2 cellular contexts compared by ENCODE assay signal in the genomic region with DNA sequence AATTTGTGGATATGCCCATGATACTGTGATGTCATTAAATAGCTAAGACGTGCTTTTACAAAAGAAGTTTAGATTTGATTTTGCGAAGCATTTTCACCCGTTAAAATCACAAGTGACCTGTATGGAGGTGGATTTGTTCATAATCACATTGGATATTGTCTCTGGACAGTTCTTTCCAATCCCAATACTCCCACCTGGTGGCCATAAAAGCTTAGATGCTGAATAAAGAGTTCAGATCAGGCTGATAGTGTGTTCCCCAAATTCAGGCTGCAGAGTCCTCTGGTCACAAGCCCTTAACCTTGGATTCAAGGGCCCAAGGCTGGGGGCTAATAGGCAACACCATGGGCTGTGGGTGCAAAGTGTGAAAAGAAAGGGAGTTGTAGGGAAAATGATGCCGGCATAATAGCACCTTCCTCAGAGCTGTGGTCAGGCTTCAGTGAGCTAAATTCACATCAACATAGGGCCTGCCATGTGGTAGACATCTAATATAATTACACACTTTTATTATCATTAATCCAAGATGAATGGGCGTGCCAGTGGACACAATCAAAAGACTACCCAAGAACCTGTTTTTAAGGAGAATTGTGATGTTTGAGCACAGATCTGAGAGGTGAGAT.
TF ChIP-seq lines count a peak whose summit lies in the region.

No MANE protein-coding gene starts in this region.

TF ChIP-seq in K562, 482 proteins besides CTCF, POLR2A, EP300 and RAD21:
- TF ChIP-seq, protein P1, sequence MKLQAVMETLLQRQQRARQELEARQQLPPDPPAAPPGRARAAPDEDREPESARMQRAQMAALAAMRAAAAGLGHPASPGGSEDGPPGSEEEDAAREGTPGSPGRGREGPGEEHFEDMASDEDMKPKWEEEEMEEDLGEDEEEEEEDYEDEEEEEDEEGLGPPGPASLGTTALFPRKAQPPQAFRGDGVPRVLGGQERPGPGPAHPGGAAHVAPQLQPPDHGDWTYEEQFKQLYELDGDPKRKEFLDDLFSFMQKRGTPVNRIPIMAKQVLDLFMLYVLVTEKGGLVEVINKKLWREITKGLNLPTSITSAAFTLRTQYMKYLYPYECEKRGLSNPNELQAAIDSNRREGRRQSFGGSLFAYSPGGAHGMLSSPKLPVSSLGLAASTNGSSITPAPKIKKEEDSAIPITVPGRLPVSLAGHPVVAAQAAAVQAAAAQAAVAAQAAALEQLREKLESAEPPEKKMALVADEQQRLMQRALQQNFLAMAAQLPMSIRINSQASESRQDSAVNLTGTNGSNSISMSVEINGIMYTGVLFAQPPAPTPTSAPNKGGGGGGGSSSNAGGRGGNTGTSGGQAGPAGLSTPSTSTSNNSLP (IDR thresholded peaks at IDR 0.05; ENCODE audit: borderline replicate concordance, low read depth, low read length), result peak; percentile 54; the same call in 1 of the 2 replicates
- TF ChIP-seq GATA2 (CRISPR knock-in tag; IDR thresholded peaks at IDR 0.05) (peak; percentile 90), EP400 (IDR thresholded peaks at IDR 0.05) (no peak), CC2D1A (IDR thresholded peaks at IDR 0.05) (no peak), SMC3 (conservative IDR thresholded peaks at IDR 0.05; ENCODE audit: insufficient read depth, low read depth, low read length) (peak; percentile 39; the same call in 1 of the 2 replicates)
- TF ChIP-seq, protein P2, sequence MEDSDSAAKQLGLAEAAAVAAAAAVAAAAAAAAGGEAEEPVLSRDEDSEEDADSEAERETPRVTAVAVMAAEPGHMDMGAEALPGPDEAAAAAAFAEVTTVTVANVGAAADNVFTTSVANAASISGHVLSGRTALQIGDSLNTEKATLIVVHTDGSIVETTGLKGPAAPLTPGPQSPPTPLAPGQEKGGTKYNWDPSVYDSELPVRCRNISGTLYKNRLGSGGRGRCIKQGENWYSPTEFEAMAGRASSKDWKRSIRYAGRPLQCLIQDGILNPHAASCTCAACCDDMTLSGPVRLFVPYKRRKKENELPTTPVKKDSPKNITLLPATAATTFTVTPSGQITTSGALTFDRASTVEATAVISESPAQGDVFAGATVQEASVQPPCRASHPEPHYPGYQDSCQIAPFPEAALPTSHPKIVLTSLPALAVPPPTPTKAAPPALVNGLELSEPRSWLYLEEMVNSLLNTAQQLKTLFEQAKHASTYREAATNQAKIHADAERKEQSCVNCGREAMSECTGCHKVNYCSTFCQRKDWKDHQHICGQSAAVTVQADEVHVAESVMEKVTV (CRISPR knock-in tag; IDR thresholded peaks at IDR 0.05), result peak; percentile 57
- TF ChIP-seq, protein P3, sequence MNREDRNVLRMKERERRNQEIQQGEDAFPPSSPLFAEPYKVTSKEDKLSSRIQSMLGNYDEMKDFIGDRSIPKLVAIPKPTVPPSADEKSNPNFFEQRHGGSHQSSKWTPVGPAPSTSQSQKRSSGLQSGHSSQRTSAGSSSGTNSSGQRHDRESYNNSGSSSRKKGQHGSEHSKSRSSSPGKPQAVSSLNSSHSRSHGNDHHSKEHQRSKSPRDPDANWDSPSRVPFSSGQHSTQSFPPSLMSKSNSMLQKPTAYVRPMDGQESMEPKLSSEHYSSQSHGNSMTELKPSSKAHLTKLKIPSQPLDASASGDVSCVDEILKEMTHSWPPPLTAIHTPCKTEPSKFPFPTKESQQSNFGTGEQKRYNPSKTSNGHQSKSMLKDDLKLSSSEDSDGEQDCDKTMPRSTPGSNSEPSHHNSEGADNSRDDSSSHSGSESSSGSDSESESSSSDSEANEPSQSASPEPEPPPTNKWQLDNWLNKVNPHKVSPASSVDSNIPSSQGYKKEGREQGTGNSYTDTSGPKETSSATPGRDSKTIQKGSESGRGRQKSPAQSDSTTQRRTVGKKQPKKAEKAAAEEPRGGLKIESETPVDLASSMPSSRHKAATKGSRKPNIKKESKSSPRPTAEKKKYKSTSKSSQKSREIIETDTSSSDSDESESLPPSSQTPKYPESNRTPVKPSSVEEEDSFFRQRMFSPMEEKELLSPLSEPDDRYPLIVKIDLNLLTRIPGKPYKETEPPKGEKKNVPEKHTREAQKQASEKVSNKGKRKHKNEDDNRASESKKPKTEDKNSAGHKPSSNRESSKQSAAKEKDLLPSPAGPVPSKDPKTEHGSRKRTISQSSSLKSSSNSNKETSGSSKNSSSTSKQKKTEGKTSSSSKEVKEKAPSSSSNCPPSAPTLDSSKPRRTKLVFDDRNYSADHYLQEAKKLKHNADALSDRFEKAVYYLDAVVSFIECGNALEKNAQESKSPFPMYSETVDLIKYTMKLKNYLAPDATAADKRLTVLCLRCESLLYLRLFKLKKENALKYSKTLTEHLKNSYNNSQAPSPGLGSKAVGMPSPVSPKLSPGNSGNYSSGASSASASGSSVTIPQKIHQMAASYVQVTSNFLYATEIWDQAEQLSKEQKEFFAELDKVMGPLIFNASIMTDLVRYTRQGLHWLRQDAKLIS (CRISPR knock-in tag; IDR thresholded peaks at IDR 0.05), result no peak

TF ChIP-seq in HepG2, 621 proteins besides CTCF, POLR2A, EP300 and RAD21:
- no peak for TF ChIP-seq ZNF768 (CRISPR knock-in tag; IDR thresholded peaks at IDR 0.05)
- TF ChIP-seq, protein P1 (IDR thresholded peaks at IDR 0.05; ENCODE audit: low read depth, low read length), result 0 out of 2 replicates have a peak, but pooled peaks have one; percentile 28
- no peak for TF ChIP-seq MBD4 (IDR thresholded peaks at IDR 0.05; ENCODE audit: borderline replicate concordance, low read length)
- TF ChIP-seq, protein P4, sequence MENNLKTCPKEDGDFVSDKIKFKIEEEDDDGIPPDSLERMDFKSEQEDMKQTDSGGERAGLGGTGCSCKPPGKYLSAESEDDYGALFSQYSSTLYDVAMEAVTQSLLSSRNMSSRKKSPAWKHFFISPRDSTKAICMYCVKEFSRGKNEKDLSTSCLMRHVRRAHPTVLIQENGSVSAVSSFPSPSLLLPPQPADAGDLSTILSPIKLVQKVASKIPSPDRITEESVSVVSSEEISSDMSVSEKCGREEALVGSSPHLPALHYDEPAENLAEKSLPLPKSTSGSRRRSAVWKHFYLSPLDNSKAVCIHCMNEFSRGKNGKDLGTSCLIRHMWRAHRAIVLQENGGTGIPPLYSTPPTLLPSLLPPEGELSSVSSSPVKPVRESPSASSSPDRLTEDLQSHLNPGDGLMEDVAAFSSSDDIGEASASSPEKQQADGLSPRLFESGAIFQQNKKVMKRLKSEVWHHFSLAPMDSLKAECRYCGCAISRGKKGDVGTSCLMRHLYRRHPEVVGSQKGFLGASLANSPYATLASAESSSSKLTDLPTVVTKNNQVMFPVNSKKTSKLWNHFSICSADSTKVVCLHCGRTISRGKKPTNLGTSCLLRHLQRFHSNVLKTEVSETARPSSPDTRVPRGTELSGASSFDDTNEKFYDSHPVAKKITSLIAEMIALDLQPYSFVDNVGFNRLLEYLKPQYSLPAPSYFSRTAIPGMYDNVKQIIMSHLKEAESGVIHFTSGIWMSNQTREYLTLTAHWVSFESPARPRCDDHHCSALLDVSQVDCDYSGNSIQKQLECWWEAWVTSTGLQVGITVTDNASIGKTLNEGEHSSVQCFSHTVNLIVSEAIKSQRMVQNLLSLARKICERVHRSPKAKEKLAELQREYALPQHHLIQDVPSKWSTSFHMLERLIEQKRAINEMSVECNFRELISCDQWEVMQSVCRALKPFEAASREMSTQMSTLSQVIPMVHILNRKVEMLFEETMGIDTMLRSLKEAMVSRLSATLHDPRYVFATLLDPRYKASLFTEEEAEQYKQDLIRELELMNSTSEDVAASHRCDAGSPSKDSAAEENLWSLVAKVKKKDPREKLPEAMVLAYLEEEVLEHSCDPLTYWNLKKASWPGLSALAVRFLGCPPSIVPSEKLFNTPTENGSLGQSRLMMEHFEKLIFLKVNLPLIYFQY (CRISPR knock-in tag; IDR thresholded peaks at IDR 0.05; ENCODE audit: borderline replicate concordance), result no peak
- no peak for TF ChIP-seq ZNF30 (CRISPR knock-in tag; IDR thresholded peaks at IDR 0.05)
- peak; percentile 68; the same call in 1 of the 2 replicates for TF ChIP-seq SMC3 (IDR thresholded peaks at IDR 0.05; ENCODE audit: low read length)
- TF ChIP-seq STAG1 (CRISPR knock-in tag; IDR thresholded peaks at IDR 0.05), result peak; percentile 83
- TF ChIP-seq, protein P5, sequence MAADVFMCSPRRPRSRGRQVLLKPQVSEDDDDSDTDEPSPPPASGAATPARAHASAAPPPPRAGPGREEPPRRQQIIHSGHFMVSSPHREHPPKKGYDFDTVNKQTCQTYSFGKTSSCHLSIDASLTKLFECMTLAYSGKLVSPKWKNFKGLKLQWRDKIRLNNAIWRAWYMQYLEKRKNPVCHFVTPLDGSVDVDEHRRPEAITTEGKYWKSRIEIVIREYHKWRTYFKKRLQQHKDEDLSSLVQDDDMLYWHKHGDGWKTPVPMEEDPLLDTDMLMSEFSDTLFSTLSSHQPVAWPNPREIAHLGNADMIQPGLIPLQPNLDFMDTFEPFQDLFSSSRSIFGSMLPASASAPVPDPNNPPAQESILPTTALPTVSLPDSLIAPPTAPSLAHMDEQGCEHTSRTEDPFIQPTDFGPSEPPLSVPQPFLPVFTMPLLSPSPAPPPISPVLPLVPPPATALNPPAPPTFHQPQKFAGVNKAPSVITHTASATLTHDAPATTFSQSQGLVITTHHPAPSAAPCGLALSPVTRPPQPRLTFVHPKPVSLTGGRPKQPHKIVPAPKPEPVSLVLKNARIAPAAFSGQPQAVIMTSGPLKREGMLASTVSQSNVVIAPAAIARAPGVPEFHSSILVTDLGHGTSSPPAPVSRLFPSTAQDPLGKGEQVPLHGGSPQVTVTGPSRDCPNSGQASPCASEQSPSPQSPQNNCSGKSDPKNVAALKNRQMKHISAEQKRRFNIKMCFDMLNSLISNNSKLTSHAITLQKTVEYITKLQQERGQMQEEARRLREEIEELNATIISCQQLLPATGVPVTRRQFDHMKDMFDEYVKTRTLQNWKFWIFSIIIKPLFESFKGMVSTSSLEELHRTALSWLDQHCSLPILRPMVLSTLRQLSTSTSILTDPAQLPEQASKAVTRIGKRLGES (CRISPR knock-in tag; IDR thresholded peaks at IDR 0.05; ENCODE audit: borderline replicate concordance), result no peak
